In genomic region chr7:7968544-7969305, GRCh38 we compare ENCODE assay signal across 1 cellular context.
A peak's percentile ranks its signal among the peaks of the same experiment; 100 is the strongest.
TF ChIP-seq lines count a peak whose summit lies in the region.

GLCCI1 (plus strand) TSS chr7:7968796; CDS start chr7:7969351, 555 bp downstream.

TF ChIP-seq in HepG2, 621 proteins besides CTCF, POLR2A, EP300 and RAD21 (continued from another document and continues in another):
- TF ChIP-seq, protein P1, sequence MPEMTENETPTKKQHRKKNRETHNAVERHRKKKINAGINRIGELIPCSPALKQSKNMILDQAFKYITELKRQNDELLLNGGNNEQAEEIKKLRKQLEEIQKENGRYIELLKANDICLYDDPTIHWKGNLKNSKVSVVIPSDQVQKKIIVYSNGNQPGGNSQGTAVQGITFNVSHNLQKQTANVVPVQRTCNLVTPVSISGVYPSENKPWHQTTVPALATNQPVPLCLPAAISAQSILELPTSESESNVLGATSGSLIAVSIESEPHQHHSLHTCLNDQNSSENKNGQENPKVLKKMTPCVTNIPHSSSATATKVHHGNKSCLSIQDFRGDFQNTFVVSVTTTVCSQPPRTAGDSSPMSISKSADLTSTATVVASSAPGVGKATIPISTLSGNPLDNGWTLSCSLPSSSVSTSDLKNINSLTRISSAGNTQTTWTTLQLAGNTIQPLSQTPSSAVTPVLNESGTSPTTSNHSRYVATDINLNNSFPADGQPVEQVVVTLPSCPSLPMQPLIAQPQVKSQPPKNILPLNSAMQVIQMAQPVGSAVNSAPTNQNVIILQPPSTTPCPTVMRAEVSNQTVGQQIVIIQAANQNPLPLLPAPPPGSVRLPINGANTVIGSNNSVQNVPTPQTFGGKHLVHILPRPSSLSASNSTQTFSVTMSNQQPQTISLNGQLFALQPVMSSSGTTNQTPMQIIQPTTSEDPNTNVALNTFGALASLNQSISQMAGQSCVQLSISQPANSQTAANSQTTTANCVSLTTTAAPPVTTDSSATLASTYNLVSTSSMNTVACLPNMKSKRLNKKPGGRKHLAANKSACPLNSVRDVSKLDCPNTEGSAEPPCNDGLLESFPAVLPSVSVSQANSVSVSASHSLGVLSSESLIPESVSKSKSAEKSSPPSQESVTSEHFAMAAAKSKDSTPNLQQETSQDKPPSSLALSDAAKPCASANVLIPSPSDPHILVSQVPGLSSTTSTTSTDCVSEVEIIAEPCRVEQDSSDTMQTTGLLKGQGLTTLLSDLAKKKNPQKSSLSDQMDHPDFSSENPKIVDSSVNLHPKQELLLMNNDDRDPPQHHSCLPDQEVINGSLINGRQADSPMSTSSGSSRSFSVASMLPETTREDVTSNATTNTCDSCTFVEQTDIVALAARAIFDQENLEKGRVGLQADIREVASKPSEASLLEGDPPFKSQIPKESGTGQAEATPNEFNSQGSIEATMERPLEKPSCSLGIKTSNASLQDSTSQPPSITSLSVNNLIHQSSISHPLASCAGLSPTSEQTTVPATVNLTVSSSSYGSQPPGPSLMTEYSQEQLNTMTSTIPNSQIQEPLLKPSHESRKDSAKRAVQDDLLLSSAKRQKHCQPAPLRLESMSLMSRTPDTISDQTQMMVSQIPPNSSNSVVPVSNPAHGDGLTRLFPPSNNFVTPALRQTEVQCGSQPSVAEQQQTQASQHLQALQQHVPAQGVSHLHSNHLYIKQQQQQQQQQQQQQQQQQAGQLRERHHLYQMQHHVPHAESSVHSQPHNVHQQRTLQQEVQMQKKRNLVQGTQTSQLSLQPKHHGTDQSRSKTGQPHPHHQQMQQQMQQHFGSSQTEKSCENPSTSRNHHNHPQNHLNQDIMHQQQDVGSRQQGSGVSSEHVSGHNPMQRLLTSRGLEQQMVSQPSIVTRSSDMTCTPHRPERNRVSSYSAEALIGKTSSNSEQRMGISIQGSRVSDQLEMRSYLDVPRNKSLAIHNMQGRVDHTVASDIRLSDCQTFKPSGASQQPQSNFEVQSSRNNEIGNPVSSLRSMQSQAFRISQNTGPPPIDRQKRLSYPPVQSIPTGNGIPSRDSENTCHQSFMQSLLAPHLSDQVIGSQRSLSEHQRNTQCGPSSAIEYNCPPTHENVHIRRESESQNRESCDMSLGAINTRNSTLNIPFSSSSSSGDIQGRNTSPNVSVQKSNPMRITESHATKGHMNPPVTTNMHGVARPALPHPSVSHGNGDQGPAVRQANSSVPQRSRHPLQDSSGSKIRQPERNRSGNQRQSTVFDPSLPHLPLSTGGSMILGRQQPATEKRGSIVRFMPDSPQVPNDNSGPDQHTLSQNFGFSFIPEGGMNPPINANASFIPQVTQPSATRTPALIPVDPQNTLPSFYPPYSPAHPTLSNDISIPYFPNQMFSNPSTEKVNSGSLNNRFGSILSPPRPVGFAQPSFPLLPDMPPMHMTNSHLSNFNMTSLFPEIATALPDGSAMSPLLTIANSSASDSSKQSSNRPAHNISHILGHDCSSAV (CRISPR knock-in tag; IDR thresholded peaks at IDR 0.05; ENCODE audit: borderline replicate concordance), result no peak
- TF ChIP-seq, protein P2, sequence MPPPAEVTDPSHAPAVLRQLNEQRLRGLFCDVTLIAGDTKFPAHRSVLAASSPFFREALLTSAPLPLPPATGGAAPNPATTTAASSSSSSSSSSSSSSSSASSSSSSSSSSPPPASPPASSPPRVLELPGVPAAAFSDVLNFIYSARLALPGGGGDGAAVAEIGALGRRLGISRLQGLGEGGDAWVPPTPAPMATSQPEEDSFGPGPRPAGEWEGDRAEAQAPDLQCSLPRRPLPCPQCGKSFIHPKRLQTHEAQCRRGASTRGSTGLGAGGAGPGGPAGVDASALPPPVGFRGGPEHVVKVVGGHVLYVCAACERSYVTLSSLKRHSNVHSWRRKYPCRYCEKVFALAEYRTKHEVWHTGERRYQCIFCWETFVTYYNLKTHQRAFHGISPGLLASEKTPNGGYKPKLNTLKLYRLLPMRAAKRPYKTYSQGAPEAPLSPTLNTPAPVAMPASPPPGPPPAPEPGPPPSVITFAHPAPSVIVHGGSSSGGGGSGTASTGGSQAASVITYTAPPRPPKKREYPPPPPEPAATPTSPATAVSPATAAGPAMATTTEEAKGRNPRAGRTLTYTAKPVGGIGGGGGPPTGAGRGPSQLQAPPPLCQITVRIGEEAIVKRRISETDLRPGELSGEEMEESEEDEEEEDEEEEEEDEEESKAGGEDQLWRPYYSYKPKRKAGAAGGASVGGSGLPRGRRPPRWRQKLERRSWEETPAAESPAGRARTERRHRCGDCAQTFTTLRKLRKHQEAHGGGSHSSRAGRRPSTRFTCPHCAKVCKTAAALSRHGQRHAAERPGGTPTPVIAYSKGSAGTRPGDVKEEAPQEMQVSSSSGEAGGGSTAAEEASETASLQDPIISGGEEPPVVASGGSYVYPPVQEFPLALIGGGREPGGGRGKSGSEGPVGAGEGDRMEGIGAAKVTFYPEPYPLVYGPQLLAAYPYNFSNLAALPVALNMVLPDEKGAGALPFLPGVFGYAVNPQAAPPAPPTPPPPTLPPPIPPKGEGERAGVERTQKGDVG (CRISPR knock-in tag; IDR thresholded peaks at IDR 0.05; ENCODE audit: borderline replicate concordance), result no peak
- TF ChIP-seq HNRNPK (IDR thresholded peaks at IDR 0.05; ENCODE audit: low read depth, low read length, poor library complexity, severe bottlenecking), result peak; percentile 82
- TF ChIP-seq SSRP1 (CRISPR knock-in tag; IDR thresholded peaks at IDR 0.05), result no peak
- TF ChIP-seq, protein P3, sequence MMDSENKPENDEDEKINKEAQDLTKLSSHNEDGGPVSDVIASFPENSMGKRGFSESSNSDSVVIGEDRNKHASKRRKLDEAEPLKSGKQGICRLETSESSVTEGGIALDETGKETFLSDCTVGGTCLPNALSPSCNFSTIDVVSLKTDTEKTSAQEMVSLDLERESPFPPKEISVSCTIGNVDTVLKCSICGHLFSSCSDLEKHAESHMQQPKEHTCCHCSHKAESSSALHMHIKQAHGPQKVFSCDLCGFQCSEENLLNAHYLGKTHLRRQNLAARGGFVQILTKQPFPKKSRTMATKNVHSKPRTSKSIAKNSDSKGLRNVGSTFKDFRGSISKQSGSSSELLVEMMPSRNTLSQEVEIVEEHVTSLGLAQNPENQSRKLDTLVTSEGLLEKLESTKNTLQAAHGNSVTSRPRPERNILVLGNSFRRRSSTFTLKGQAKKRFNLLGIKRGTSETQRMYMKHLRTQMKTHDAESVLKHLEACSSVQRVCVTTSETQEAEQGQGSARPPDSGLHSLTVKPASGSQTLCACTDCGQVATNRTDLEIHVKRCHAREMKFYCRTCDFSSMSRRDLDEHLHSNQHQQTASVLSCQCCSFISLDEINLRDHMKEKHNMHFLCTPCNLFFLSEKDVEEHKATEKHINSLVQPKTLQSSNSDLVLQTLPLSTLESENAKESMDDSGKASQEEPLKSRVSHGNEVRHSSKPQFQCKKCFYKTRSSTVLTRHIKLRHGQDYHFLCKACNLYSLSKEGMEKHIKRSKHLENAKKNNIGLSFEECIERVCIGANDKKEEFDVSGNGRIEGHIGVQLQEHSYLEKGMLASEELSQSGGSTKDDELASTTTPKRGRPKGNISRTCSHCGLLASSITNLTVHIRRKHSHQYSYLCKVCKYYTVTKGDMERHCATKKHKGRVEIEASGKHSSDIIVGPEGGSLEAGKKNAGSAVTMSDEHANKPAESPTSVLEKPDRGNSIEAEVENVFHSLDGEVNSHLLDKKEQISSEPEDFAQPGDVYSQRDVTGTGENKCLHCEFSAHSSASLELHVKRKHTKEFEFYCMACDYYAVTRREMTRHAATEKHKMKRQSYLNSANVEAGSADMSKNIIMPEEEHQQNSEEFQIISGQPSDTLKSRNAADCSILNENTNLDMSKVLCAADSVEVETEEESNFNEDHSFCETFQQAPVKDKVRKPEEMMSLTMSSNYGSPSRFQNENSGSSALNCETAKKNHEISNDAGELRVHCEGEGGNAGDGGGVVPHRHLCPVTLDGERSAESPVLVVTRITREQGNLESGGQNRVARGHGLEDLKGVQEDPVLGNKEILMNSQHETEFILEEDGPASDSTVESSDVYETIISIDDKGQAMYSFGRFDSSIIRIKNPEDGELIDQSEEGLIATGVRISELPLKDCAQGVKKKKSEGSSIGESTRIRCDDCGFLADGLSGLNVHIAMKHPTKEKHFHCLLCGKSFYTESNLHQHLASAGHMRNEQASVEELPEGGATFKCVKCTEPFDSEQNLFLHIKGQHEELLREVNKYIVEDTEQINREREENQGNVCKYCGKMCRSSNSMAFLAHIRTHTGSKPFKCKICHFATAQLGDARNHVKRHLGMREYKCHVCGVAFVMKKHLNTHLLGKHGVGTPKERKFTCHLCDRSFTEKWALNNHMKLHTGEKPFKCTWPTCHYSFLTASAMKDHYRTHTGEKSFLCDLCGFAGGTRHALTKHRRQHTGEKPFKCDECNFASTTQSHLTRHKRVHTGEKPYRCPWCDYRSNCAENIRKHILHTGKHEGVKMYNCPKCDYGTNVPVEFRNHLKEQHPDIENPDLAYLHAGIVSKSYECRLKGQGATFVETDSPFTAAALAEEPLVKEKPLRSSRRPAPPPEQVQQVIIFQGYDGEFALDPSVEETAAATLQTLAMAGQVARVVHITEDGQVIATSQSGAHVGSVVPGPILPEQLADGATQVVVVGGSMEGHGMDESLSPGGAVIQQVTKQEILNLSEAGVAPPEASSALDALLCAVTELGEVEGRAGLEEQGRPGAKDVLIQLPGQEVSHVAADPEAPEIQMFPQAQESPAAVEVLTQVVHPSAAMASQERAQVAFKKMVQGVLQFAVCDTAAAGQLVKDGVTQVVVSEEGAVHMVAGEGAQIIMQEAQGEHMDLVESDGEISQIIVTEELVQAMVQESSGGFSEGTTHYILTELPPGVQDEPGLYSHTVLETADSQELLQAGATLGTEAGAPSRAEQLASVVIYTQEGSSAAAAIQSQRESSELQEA (CRISPR knock-in tag; IDR thresholded peaks at IDR 0.05; ENCODE audit: not compliant biosample characterization), result peak; percentile 81
- TF ChIP-seq ZNF766 (CRISPR knock-in tag; IDR thresholded peaks at IDR 0.05; ENCODE audit: borderline replicate concordance), result no peak
- TF ChIP-seq CBFB (CRISPR knock-in tag; IDR thresholded peaks at IDR 0.05), result no peak
- TF ChIP-seq IKZF4 (CRISPR knock-in tag; IDR thresholded peaks at IDR 0.05; ENCODE audit: borderline replicate concordance, low read depth, not compliant biosample characterization), result no peak
- TF ChIP-seq CHD4 (IDR thresholded peaks at IDR 0.05; ENCODE audit: borderline replicate concordance, low read length), result no peak
- TF ChIP-seq ZNF644 (CRISPR knock-in tag; IDR thresholded peaks at IDR 0.05; ENCODE audit: low read depth), result 0 out of 2 replicates have a peak, but pooled peaks have one; percentile 9
- TF ChIP-seq FOXJ3 (CRISPR knock-in tag; IDR thresholded peaks at IDR 0.05; ENCODE audit: borderline replicate concordance), result no peak
- TF ChIP-seq ZNF562 (CRISPR knock-in tag; IDR thresholded peaks at IDR 0.05; ENCODE audit: borderline replicate concordance), result no peak
- TF ChIP-seq STAT6 (CRISPR knock-in tag; IDR thresholded peaks at IDR 0.05; ENCODE audit: borderline replicate concordance), result no peak; the same call in 1 of the 2 replicates
- TF ChIP-seq, protein P4, sequence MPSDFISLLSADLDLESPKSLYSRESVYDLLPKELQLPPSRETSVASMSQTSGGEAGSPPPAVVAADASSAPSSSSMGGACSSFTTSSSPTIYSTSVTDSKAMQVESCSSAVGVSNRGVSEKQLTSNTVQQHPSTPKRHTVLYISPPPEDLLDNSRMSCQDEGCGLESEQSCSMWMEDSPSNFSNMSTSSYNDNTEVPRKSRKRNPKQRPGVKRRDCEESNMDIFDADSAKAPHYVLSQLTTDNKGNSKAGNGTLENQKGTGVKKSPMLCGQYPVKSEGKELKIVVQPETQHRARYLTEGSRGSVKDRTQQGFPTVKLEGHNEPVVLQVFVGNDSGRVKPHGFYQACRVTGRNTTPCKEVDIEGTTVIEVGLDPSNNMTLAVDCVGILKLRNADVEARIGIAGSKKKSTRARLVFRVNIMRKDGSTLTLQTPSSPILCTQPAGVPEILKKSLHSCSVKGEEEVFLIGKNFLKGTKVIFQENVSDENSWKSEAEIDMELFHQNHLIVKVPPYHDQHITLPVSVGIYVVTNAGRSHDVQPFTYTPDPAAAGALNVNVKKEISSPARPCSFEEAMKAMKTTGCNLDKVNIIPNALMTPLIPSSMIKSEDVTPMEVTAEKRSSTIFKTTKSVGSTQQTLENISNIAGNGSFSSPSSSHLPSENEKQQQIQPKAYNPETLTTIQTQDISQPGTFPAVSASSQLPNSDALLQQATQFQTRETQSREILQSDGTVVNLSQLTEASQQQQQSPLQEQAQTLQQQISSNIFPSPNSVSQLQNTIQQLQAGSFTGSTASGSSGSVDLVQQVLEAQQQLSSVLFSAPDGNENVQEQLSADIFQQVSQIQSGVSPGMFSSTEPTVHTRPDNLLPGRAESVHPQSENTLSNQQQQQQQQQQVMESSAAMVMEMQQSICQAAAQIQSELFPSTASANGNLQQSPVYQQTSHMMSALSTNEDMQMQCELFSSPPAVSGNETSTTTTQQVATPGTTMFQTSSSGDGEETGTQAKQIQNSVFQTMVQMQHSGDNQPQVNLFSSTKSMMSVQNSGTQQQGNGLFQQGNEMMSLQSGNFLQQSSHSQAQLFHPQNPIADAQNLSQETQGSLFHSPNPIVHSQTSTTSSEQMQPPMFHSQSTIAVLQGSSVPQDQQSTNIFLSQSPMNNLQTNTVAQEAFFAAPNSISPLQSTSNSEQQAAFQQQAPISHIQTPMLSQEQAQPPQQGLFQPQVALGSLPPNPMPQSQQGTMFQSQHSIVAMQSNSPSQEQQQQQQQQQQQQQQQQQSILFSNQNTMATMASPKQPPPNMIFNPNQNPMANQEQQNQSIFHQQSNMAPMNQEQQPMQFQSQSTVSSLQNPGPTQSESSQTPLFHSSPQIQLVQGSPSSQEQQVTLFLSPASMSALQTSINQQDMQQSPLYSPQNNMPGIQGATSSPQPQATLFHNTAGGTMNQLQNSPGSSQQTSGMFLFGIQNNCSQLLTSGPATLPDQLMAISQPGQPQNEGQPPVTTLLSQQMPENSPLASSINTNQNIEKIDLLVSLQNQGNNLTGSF (CRISPR knock-in tag; IDR thresholded peaks at IDR 0.05), result 0 out of 2 replicates have a peak, but pooled peaks have one; percentile 2
- no peak for TF ChIP-seq ARHGAP35 (CRISPR knock-in tag; IDR thresholded peaks at IDR 0.05; ENCODE audit: borderline replicate concordance)
